16 cellular contexts compared by ENCODE assay signal in the genomic region with DNA sequence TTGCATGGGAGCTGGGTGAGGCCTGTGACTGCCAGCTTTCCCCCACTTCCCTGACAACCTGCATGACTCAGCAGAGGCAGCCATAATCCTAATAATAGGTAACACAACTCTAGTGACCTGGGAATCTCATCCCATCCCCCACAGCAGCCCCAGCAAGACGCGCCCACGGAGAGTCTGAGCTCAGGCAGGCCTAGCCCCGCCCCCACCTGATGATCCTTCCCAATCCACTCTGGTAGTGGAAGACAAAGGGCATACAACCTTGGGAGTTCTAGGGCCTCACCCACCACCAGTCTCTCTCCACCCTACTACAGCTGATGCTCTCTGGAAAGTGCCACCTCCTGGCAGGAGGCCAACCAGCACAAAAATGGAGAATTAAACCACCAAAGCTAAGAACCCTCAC.
DNase-seq lines count a peak whose midpoint lies in the region; ATAC-seq, FAIRE-seq and TF ChIP-seq lines count a peak whose summit lies in the region.
"Had no signal": no experiment of that assay in that cellular context is flagged by ENCODE, and none has a peak within 500 bp of the region (broad histone marks: within the 10 kb centered on the region; RNA-seq: fewer than 3 reads in every experiment).

No MANE protein-coding gene starts in this region.

- BruUV-seq in A673 (replicated peaks; lab: Mats Ljungman, UMichigan) (no TSS peak), K562 (replicated peaks; lab: Mats Ljungman, UMichigan) (no TSS peak)

- peak; percentile 16 for DNase-seq in A673 (ENCODE audit: low spot score)
- peak; percentile 22 for DNase-seq in HK-2 (ENCODE audit: unreplicated experiment)
- DNase-seq in K562 (ENCODE audit: extremely low read depth in 1 of 4, low spot score in 3 of 4): peak; percentile 17 to 53 (median 23)
- peak; percentile 59 for DNase-seq in iPS-NIHi7 (ENCODE audit: extremely low spot score)
- no peak for DNase-seq in MM.1S
- no peak for DNase-seq in NCI-H2081 treated with DMSO at 0.1 percent for 48 hours (lab: John Stamatoyannopoulos, UW)
- no peak for DNase-seq in activated CD4-positive, alpha-beta T cell treated with anti-CD3 and anti-CD28 coated beads, Interleukin-2, amount 50 U/mL, for 4 hours
- DNase-seq: activated CD8-positive, alpha-beta memory T cell treated with anti-CD3 and anti-CD28 coated beads for 24 hours; activated effector memory CD4-positive, alpha-beta T cell treated with Interleukin-2 at 50 U/mL for 16 hours; cortex of kidney; MV-4-11; NCI-H2227 treated with DMSO at 0.1 percent for 48 hours; stimulated activated CD4-positive, alpha-beta T cell treated with anti-CD3 and anti-CD28 coated beads, Interleukin-4, amount 100 ng/mL, for 24 hours; tibial artery had no signal

- in situ Hi-C loops in K562 (cut with MboI): no loop called here

- no peaks in the 10 kb centered on the region for H3K9me2 ChIP-seq in MM.1S (replicated peaks; ENCODE audit: insufficient read depth, low read length)

- H3K36me3 ChIP-seq in A673 (ENCODE audit: insufficient read depth, low read length, poor library complexity, severe bottlenecking) (peaks cover 7% of the 10 kb centered on the region), K562 (ENCODE audit: control insufficient read depth, insufficient read depth, low read length) (peaks cover 6% of the 10 kb centered on the region; the same call in 1 of the 3 replicates), MM.1S (replicated peaks; ENCODE audit: insufficient read depth, low read length) (0 out of 2 replicates have a peak, but pooled peaks cover 3% of the 10 kb centered on the region)

- no peak for TF ChIP-seq POLR2A in K562 (conservative IDR thresholded peaks at IDR 0.05)

- H2AFZ ChIP-seq in K562 (ENCODE audit: low read depth, low read length): no peak overlapping the region
- H2AFZ ChIP-seq in MM.1S (ENCODE audit: low read length): no peak overlapping the region

- H3K9ac ChIP-seq in K562 (ENCODE audit: insufficient read depth in 1 of 2, low read depth in 2 of 2, low read length in 2 of 2) (no peak overlapping the region), MM.1S (ENCODE audit: low read length) (no peak overlapping the region)

- H3K4me3 ChIP-seq in A673 (ENCODE audit: low read depth, low read length, poor library complexity, severe bottlenecking) (no peak overlapping the region), K562 (no peak overlapping the region), MM.1S (ENCODE audit: low read length) (no peak overlapping the region)
- H3K4me3 ChIP-seq: tibial artery had no signal

- CTCF ChIA-PET in A673 (lab: Charles Lee): no interaction called here
- CTCF ChIA-PET in K562 (lab: Yijun Ruan, JAX; ENCODE audit: low intra/inter-chr PET ratio): no interaction called here

- no peaks in the 10 kb centered on the region for H4K20me1 ChIP-seq in K562 (replicated peaks; ENCODE audit: control insufficient read depth, insufficient read depth, low read length)
- H4K20me1 ChIP-seq in MM.1S (ENCODE audit: insufficient read depth, low read length): no peaks in the 10 kb centered on the region

- ATAC-seq in K562: peak; percentile 74
- no peak for ATAC-seq in HG02610 (IDR thresholded peaks at IDR 0.05; ENCODE audit: unreplicated experiment)

- intact Hi-C loops in A673 (cut with micrococcal nuclease; ENCODE audit: unreplicated experiment): no loop called here
- intact Hi-C loops in K562 (cut with micrococcal nuclease): no loop called here

- H3K9me3 ChIP-seq in A673 (ENCODE audit: low read depth, low read length, poor library complexity, severe bottlenecking) (no peaks in the 10 kb centered on the region), K562 (replicated peaks; ENCODE audit: control insufficient read depth, insufficient read depth, low read depth, low read length) (no peaks in the 10 kb centered on the region), MM.1S (replicated peaks; ENCODE audit: insufficient read depth, low read length) (no peaks in the 10 kb centered on the region)
- H3K9me3 ChIP-seq: neutrophil had no signal

- H3K27me3 ChIP-seq in A673 (replicated peaks; ENCODE audit: insufficient read depth, low read depth, low read length, poor library complexity) (no peaks in the 10 kb centered on the region), K562 (ENCODE audit: control insufficient read depth in 2 of 2, insufficient read depth in 2 of 2, low read length in 2 of 2) (no peaks in the 10 kb centered on the region), MM.1S (replicated peaks; ENCODE audit: insufficient read depth, low read length) (no peaks in the 10 kb centered on the region)
- H3K27me3 ChIP-seq: neutrophil, tibial artery had no signal

- H3K4me2 ChIP-seq in K562 (ENCODE audit: insufficient read depth, low read length): no peak overlapping the region; the same call in 1 of the 2 replicates
- no peak overlapping the region for H3K4me2 ChIP-seq in MM.1S (ENCODE audit: low read depth, low read length)

- H3K27ac ChIP-seq in A673 (ENCODE audit: low read depth, low read length, poor library complexity, severe bottlenecking) (no peak overlapping the region), K562 (ENCODE audit: extremely low read depth, low read depth, low read length) (no peak overlapping the region; the same call in 2 of the 3 replicates), MM.1S (ENCODE audit: low read length) (no peak overlapping the region)
- H3K27ac ChIP-seq: neutrophil, tibial artery had no signal

- WGBS in K562 (ENCODE audit: insufficient coverage, low coverage, missing lambda C conversion rate): 25% methylated on average over 3 of the region's 4 CpGs

- no peak for FAIRE-seq in K562 (lab: Jason Lieb, UNC)

- TF ChIP-seq RAD21 in K562 (CRISPR knock-in tag; conservative IDR thresholded peaks at IDR 0.05 in 1 of 2, IDR thresholded peaks at IDR 0.05 in 1 of 2): no peak

- H3K4me1 ChIP-seq in A673 (ENCODE audit: insufficient read depth, low read length, poor library complexity, severe bottlenecking) (no peaks in the 10 kb centered on the region), K562 (replicated peaks in 1 of 2; ENCODE audit: control insufficient read depth in 2 of 2, insufficient read depth in 2 of 2, low read length in 2 of 2) (peaks cover 0 to 2% of the 10 kb centered on the region in 2 experiments; a peak in 3 of 5 replicates), MM.1S (ENCODE audit: low read length) (no peaks in the 10 kb centered on the region)
- H3K4me1 ChIP-seq: tibial artery had no signal

- no peaks in the 10 kb centered on the region for H3K79me2 ChIP-seq in K562 (ENCODE audit: control insufficient read depth, insufficient read depth, low read length)
- no peaks in the 10 kb centered on the region for H3K79me2 ChIP-seq in MM.1S (ENCODE audit: low read length)

- H3F3A ChIP-seq in MM.1S (ENCODE audit: insufficient read depth, low read length): no peaks in the 10 kb centered on the region

- no peaks in the 10 kb centered on the region for H3K9me1 ChIP-seq in K562 (ENCODE audit: control insufficient read depth, insufficient read depth, low read length)

- POLR2A ChIA-PET in A673 (lab: Charles Lee; ENCODE audit: low non-redundant PET): no interaction called here
- POLR2A ChIA-PET in K562 (lab: Yijun Ruan, JAX): no interaction called here

- no peak for TF ChIP-seq EP300 in K562 (IDR thresholded peaks at IDR 0.05; ENCODE audit: low read length)

- TF ChIP-seq CTCF in A673 (conservative IDR thresholded peaks at IDR 0.05; ENCODE audit: low read depth, low read length) (no peak), K562 (IDR thresholded peaks at IDR 0.05 in 2 of 3, conservative IDR thresholded peaks at IDR 0.05 in 1 of 3; ENCODE audit: insufficient read depth in 2 of 3, low read depth in 1 of 3, low read length in 3 of 3) (no peak), MM.1S (IDR thresholded peaks at IDR 0.05; ENCODE audit: low read length) (no peak)

TF ChIP-seq in K562, 482 proteins besides CTCF, POLR2A, EP300 and RAD21:
- no peak for TF ChIP-seq ZEB2 (IDR thresholded peaks at IDR 0.05)
- TF ChIP-seq NFE2 (IDR thresholded peaks at IDR 0.05; ENCODE audit: low read depth): peak; percentile 55; the same call in 1 of the 2 replicates
- peak; percentile 85 for TF ChIP-seq NFIC (IDR thresholded peaks at IDR 0.05)

Comparison
In these comparisons a context has a peak if more than half of its experiments do, and no peak if none do; other contexts are left out.
1. DNase-seq: peak in A673 (single experiment), HK-2 (single experiment), K562 (4 of 4) and iPS-NIHi7 (single experiment); none in MM.1S (single experiment), NCI-H2081 treated with DMSO at 0.1 percent for 48 hours (single experiment) and activated CD4-positive, alpha-beta T cell treated with anti-CD3 and anti-CD28 coated beads, Interleukin-2, amount 50 U/mL, for 4 hours (0 of 2).